In genomic region chr3:160981217-160981938, GRCh38 we compare ENCODE assay signal across 9 cellular contexts.
A peak's percentile ranks its signal among the peaks of the same experiment; 100 is the strongest.
DNase-seq lines count a peak whose midpoint lies in the region; ATAC-seq and TF ChIP-seq lines count a peak whose summit lies in the region.
"Had no signal": no experiment of that assay in that cellular context is flagged by ENCODE, and none has a peak within 500 bp of the region (broad histone marks: within the 10 kb centered on the region; RNA-seq: fewer than 3 reads in every experiment).

No MANE protein-coding gene starts in this region.

- no peaks in the 10 kb centered on the region for H3K27me3 Mint-ChIP-seq in activated CD8-positive, alpha-beta memory T cell treated with anti-CD3 and anti-CD28 coated beads, Interleukin-2, amount 10 ng/mL, durations not matched to agents 7 days and 5 days
- H3K27me3 Mint-ChIP-seq in activated CD8-positive, alpha-beta T cell treated with anti-CD3 and anti-CD28 coated beads, Interleukin-2, amount 10 ng/mL, durations not matched to agents 7 days and 5 days (ENCODE audit: low read depth): no peaks in the 10 kb centered on the region
- H3K27me3 Mint-ChIP-seq: B cell had no signal

- H3K79me2 ChIP-seq in MM.1S (ENCODE audit: low read length): no peaks in the 10 kb centered on the region

- no peak overlapping the region for H3K4me2 ChIP-seq in MM.1S (ENCODE audit: low read depth, low read length)

- no peak for TF ChIP-seq CTCF in MM.1S (IDR thresholded peaks at IDR 0.05; ENCODE audit: low read length)

- H3K4me1 ChIP-seq in MM.1S (ENCODE audit: low read length): 0 out of 2 replicates have a peak, but pooled peaks cover 3% of the 10 kb centered on the region

- no peaks in the 10 kb centered on the region for H3F3A ChIP-seq in MM.1S (ENCODE audit: insufficient read depth, low read length)

- H3K9me3 Mint-ChIP-seq in activated CD8-positive, alpha-beta memory T cell treated with anti-CD3 and anti-CD28 coated beads, Interleukin-2, amount 10 ng/mL, durations not matched to agents 7 days and 5 days (ENCODE audit: low read depth): peaks cover 3% of the 10 kb centered on the region
- H3K9me3 Mint-ChIP-seq in activated CD8-positive, alpha-beta T cell treated with anti-CD3 and anti-CD28 coated beads, Interleukin-2, amount 10 ng/mL, durations not matched to agents 7 days and 5 days (ENCODE audit: insufficient read depth): peaks cover 24% of the 10 kb centered on the region

- no peaks in the 10 kb centered on the region for H3K36me3 ChIP-seq in MM.1S (replicated peaks; ENCODE audit: insufficient read depth, low read length)

- no peak overlapping the region for H2AFZ ChIP-seq in MM.1S (ENCODE audit: low read length)

- no peak overlapping the region for H3K27ac Mint-ChIP-seq in activated CD8-positive, alpha-beta memory T cell treated with anti-CD3 and anti-CD28 coated beads, Interleukin-2, amount 10 ng/mL, durations not matched to agents 7 days and 5 days
- peak overlapping the region; percentile 86 for H3K27ac Mint-ChIP-seq in activated CD8-positive, alpha-beta T cell treated with anti-CD3 and anti-CD28 coated beads, Interleukin-2, amount 10 ng/mL, durations not matched to agents 7 days and 5 days
- H3K27ac Mint-ChIP-seq: B cell had no signal

- ATAC-seq in activated CD8-positive, alpha-beta memory T cell treated with anti-CD3 and anti-CD28 coated beads, Interleukin-2, amount 10 ng/mL, durations not matched to agents 7 days and 5 days: peak; percentile 85
- ATAC-seq in HG03045 (IDR thresholded peaks at IDR 0.05; ENCODE audit: unreplicated experiment) (peak; percentile 61), sciatic nerve (peak; percentile 87)
- peak; percentile 91 for ATAC-seq in activated CD8-positive, alpha-beta T cell treated with anti-CD3 and anti-CD28 coated beads, Interleukin-2, amount 10 ng/mL, durations not matched to agents 7 days and 5 days

- no peaks in the 10 kb centered on the region for H3K27me3 ChIP-seq in MM.1S (replicated peaks; ENCODE audit: insufficient read depth, low read length)

- CTCF ChIA-PET in activated CD8-positive, alpha-beta memory T cell treated with anti-CD3 and anti-CD28 coated beads, Interleukin-2, amount 10 ng/mL, durations not matched to agents 7 days and 5 days (lab: Charles Lee): interaction anchor here (0.6 kb wide), 1 partner anchor 263 kb away, joined by 3 read pairs; no protein-coding TSS in a partner anchor
- CTCF ChIA-PET in activated CD8-positive, alpha-beta T cell treated with anti-CD3 and anti-CD28 coated beads, Interleukin-2, amount 10 ng/mL, durations not matched to agents 7 days and 5 days (lab: Charles Lee): interaction anchor here (0.6 to 1.9 kb wide), 4 partner anchors 25 to 229 kb away, joined by 3 to 6 read pairs (median 5); no protein-coding TSS in a partner anchor

- H3K27ac ChIP-seq in MM.1S (ENCODE audit: low read length): no peak overlapping the region

- H3K36me3 Mint-ChIP-seq in activated CD8-positive, alpha-beta memory T cell treated with anti-CD3 and anti-CD28 coated beads, Interleukin-2, amount 10 ng/mL, durations not matched to agents 7 days and 5 days: peaks cover 5% of the 10 kb centered on the region
- H3K36me3 Mint-ChIP-seq in activated CD8-positive, alpha-beta T cell treated with anti-CD3 and anti-CD28 coated beads, Interleukin-2, amount 10 ng/mL, durations not matched to agents 7 days and 5 days (ENCODE audit: low read depth): peaks cover 30% of the 10 kb centered on the region

- no peak overlapping the region for H3K9ac ChIP-seq in MM.1S (ENCODE audit: low read length)

- no peaks in the 10 kb centered on the region for H4K20me1 ChIP-seq in MM.1S (ENCODE audit: insufficient read depth, low read length)

- no peaks in the 10 kb centered on the region for H3K9me2 ChIP-seq in MM.1S (replicated peaks; ENCODE audit: insufficient read depth, low read length)

- H3K9me3 ChIP-seq in MM.1S (replicated peaks; ENCODE audit: insufficient read depth, low read length): no peaks in the 10 kb centered on the region

- POLR2A ChIA-PET in activated CD8-positive, alpha-beta T cell treated with anti-CD3 and anti-CD28 coated beads, Interleukin-2, amount 10 ng/mL, durations not matched to agents 7 days and 5 days (lab: Charles Lee): interaction anchor here (0.6 kb wide), 2 partner anchors 24 to 27 kb away, joined by 3 read pairs; no protein-coding TSS in a partner anchor

- no peak overlapping the region for H3K4me3 ChIP-seq in MM.1S (ENCODE audit: low read length)

- H3K4me1 Mint-ChIP-seq in activated CD8-positive, alpha-beta memory T cell treated with anti-CD3 and anti-CD28 coated beads, Interleukin-2, amount 10 ng/mL, durations not matched to agents 7 days and 5 days: peaks cover 22% of the 10 kb centered on the region
- H3K4me1 Mint-ChIP-seq in activated CD8-positive, alpha-beta T cell treated with anti-CD3 and anti-CD28 coated beads, Interleukin-2, amount 10 ng/mL, durations not matched to agents 7 days and 5 days (ENCODE audit: low read depth): peaks cover 39% of the 10 kb centered on the region

- DNase-seq in activated CD8-positive, alpha-beta memory T cell treated with anti-CD3 and anti-CD28 coated beads, Interleukin-2, amount 10 ng/mL, durations not matched to agents 7 days and 5 days: peak; percentile 66
- no peak for DNase-seq in activated CD8-positive, alpha-beta memory T cell treated with anti-CD3 and anti-CD28 coated beads, Interleukin-2, amount 50 U/mL, for 4 hours
- DNase-seq in activated CD8-positive, alpha-beta T cell treated with anti-CD3 and anti-CD28 coated beads, Interleukin-2, amount 10 ng/mL, durations not matched to agents 7 days and 5 days: peak; percentile 72
- DNase-seq in sciatic nerve (ENCODE audit: low spot score) (no peak), NCI-H82 treated with DMSO at 0.1 percent for 48 hours (lab: John Stamatoyannopoulos, UW; ENCODE audit: unreplicated experiment) (no peak), MM.1S (no peak), RKO (ENCODE audit: low spot score) (no peak)

- H3K4me3 Mint-ChIP-seq in activated CD8-positive, alpha-beta memory T cell treated with anti-CD3 and anti-CD28 coated beads, Interleukin-2, amount 10 ng/mL, durations not matched to agents 7 days and 5 days: no peak overlapping the region
- H3K4me3 Mint-ChIP-seq in activated CD8-positive, alpha-beta T cell treated with anti-CD3 and anti-CD28 coated beads, Interleukin-2, amount 10 ng/mL, durations not matched to agents 7 days and 5 days: peak overlapping the region; percentile 38
- H3K4me3 Mint-ChIP-seq: B cell had no signal

- intact Hi-C loops in sciatic nerve (cut with DNase I): no loop called here

Comparison
In these comparisons a context has a peak if more than half of its experiments do, and no peak if none do; other contexts are left out.
1. DNase-seq: peak in activated CD8-positive, alpha-beta memory T cell treated with anti-CD3 and anti-CD28 coated beads, Interleukin-2, amount 10 ng/mL, durations not matched to agents 7 days and 5 days (single experiment) and activated CD8-positive, alpha-beta T cell treated with anti-CD3 and anti-CD28 coated beads, Interleukin-2, amount 10 ng/mL, durations not matched to agents 7 days and 5 days (single experiment); none in activated CD8-positive, alpha-beta memory T cell treated with anti-CD3 and anti-CD28 coated beads, Interleukin-2, amount 50 U/mL, for 4 hours (single experiment), sciatic nerve (single experiment), NCI-H82 treated with DMSO at 0.1 percent for 48 hours (single experiment), MM.1S (single experiment) and RKO (single experiment).
2. Peak in every context shown above with its lines, with median percentiles within 50 percentile points of each other: ATAC-seq.